ENCODE assay signal across 8 cellular contexts in the genomic region with DNA sequence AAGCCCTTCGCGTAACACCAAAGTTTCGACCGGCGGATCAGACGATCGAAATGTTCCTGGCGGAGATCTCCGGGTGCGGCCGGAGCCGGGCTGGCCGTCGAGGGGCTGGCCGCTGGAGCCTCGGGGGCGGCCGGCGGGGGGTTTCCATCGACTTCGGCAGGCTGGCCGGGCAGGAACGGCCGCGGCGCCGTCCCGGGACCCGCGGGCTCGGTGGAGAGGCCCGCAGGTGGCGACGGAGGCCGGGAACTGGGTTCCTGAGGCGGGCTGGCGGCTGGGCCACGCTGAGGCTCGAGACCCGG. TPM values are rescaled to one million over a fixed set of nuclear protein-coding genes. Genes with fewer than 3 reads are reported as not detected.
DNase-seq lines count a peak whose midpoint lies in the region; ATAC-seq lines count a peak whose summit lies in the region.

No MANE protein-coding gene starts in this region.

- H3K4me3 Mint-ChIP-seq in activated CD4-positive, alpha-beta T cell treated with anti-CD3 and anti-CD28 coated beads, Interleukin-2, amount 10 ng/mL, durations not matched to agents 24 days and 14 days: peak overlapping the region; percentile 65
- H3K4me3 Mint-ChIP-seq in stimulated activated naive CD8-positive, alpha-beta T cell treated with anti-CD3 and anti-CD28 coated beads, Interleukin-15, amount 100 ng/mL, for 72 hours: peak overlapping the region; percentile 65 to 84

- ATAC-seq in stimulated activated naive CD8-positive, alpha-beta T cell treated with anti-CD3 and anti-CD28 coated beads, Interleukin-15, amount 100 ng/mL, for 72 hours: peak; percentile 1
- no peak for ATAC-seq in HG03097 (IDR thresholded peaks at IDR 0.05; ENCODE audit: low FRiP score, unreplicated experiment)

- peaks cover 85% of the 10 kb centered on the region for H3K27me3 ChIP-seq in iPS-18a (ENCODE audit: control insufficient read depth, insufficient read depth, low read length)

- H3K9me3 ChIP-seq in SK-N-MC (ENCODE audit: low read depth, low read length): no peaks in the 10 kb centered on the region
- H3K9me3 ChIP-seq in iPS-18a (ENCODE audit: control insufficient read depth, low read depth, low read length): no peaks in the 10 kb centered on the region

- H3K9me3 Mint-ChIP-seq in activated CD4-positive, alpha-beta T cell treated with anti-CD3 and anti-CD28 coated beads, Interleukin-2, amount 10 ng/mL, durations not matched to agents 24 days and 14 days: no peaks in the 10 kb centered on the region
- no peaks in the 10 kb centered on the region for H3K9me3 Mint-ChIP-seq in stimulated activated naive CD8-positive, alpha-beta T cell treated with anti-CD3 and anti-CD28 coated beads, Interleukin-15, amount 100 ng/mL, for 72 hours

- DNase-seq in activated CD4-positive, alpha-beta T cell treated with anti-CD3 and anti-CD28 coated beads, Interleukin-2, amount 10 ng/mL, durations not matched to agents 24 days and 14 days: no peak
- no peak for DNase-seq in activated CD4-positive, alpha-beta T cell treated with anti-CD3 and anti-CD28 coated beads for 48 hours
- no peak for DNase-seq in SK-N-MC (ENCODE audit: low read depth, low spot score)
- no peak for DNase-seq in stimulated activated naive CD8-positive, alpha-beta T cell treated with anti-CD3 and anti-CD28 coated beads, Interleukin-15, amount 100 ng/mL, for 72 hours
- DNase-seq in NCI-H1436 (lab: John Stamatoyannopoulos, UW): no peak
- DNase-seq in NCI-H187 (lab: John Stamatoyannopoulos, UW): no peak

- H3K9ac ChIP-seq in SK-N-MC (ENCODE audit: insufficient read length) (peak overlapping the region; percentile 88), iPS-18a (ENCODE audit: low read length) (no peak overlapping the region)

- peak overlapping the region; percentile 90 for H3K4me3 ChIP-seq in SK-N-MC
- H3K4me3 ChIP-seq in iPS-18a (ENCODE audit: low read length): peak overlapping the region; percentile 53

- intact Hi-C loops in activated CD4-positive, alpha-beta T cell treated with anti-CD3 and anti-CD28 coated beads, Interleukin-2, amount 10 ng/mL, durations not matched to agents 24 days and 14 days (cut with micrococcal nuclease): loop anchor here (2.0 to 10.0 kb wide), 3 partner anchors 115 to 249 kb away; partner anchors contain the start of genes ARHGAP23 and RPL23

- peaks cover 14% of the 10 kb centered on the region for H3K36me3 Mint-ChIP-seq in activated CD4-positive, alpha-beta T cell treated with anti-CD3 and anti-CD28 coated beads, Interleukin-2, amount 10 ng/mL, durations not matched to agents 24 days and 14 days (ENCODE audit: low read depth)

- H3K36me3 ChIP-seq in SK-N-MC (ENCODE audit: insufficient read depth, low read length) (no peaks in the 10 kb centered on the region), iPS-18a (ENCODE audit: control insufficient read depth, low read depth, low read length) (no peaks in the 10 kb centered on the region)

- peaks cover 50% of the 10 kb centered on the region for H3K4me1 Mint-ChIP-seq in activated CD4-positive, alpha-beta T cell treated with anti-CD3 and anti-CD28 coated beads, Interleukin-2, amount 10 ng/mL, durations not matched to agents 24 days and 14 days
- H3K4me1 Mint-ChIP-seq in stimulated activated naive CD8-positive, alpha-beta T cell treated with anti-CD3 and anti-CD28 coated beads, Interleukin-15, amount 100 ng/mL, for 72 hours: peaks cover 73% of the 10 kb centered on the region

- no peak overlapping the region for H3K27ac Mint-ChIP-seq in activated CD4-positive, alpha-beta T cell treated with anti-CD3 and anti-CD28 coated beads, Interleukin-2, amount 10 ng/mL, durations not matched to agents 24 days and 14 days
- no peak overlapping the region for H3K27ac Mint-ChIP-seq in stimulated activated naive CD8-positive, alpha-beta T cell treated with anti-CD3 and anti-CD28 coated beads, Interleukin-15, amount 100 ng/mL, for 72 hours

- H3K27ac ChIP-seq in SK-N-MC: no peak overlapping the region
- no peak overlapping the region for H3K27ac ChIP-seq in iPS-18a (ENCODE audit: low read length)

- H3K27me3 Mint-ChIP-seq in activated CD4-positive, alpha-beta T cell treated with anti-CD3 and anti-CD28 coated beads, Interleukin-2, amount 10 ng/mL, durations not matched to agents 24 days and 14 days: peaks cover 36% of the 10 kb centered on the region
- peaks cover 35% of the 10 kb centered on the region for H3K27me3 Mint-ChIP-seq in stimulated activated naive CD8-positive, alpha-beta T cell treated with anti-CD3 and anti-CD28 coated beads, Interleukin-15, amount 100 ng/mL, for 72 hours

- peaks cover 14% of the 10 kb centered on the region for H3K4me1 ChIP-seq in iPS-18a (ENCODE audit: control insufficient read depth, low read depth, low read length)

RNA-seq across cellular contexts. Expression of gene EPOP, which starts 1.1 kb away (rescaled TPM):
- 52.1 and 54.9 TPM in 2 replicates for total RNA-seq in activated CD4-positive, alpha-beta T cell treated with anti-CD3 and anti-CD28 coated beads, Interleukin-2, amount 10 ng/mL, durations not matched to agents 24 days and 14 days

RNA-seq across cellular contexts. Expression of gene MLLT6, which starts 31.4 kb away (rescaled TPM):
- total RNA-seq in activated CD4-positive, alpha-beta T cell treated with anti-CD3 and anti-CD28 coated beads, Interleukin-2, amount 10 ng/mL, durations not matched to agents 24 days and 14 days: 243 and 248 TPM in 2 replicates

RNA-seq across cellular contexts. Expression of gene CISD3, which starts 56.5 kb away (rescaled TPM):
- total RNA-seq in activated CD4-positive, alpha-beta T cell treated with anti-CD3 and anti-CD28 coated beads, Interleukin-2, amount 10 ng/mL, durations not matched to agents 24 days and 14 days: 44.0 and 46.7 TPM in 2 replicates
